1 cellular context compared by ENCODE assay signal in genomic region chr12:114430306-114430705, GRCh38.
TF ChIP-seq lines count a peak whose summit lies in the region.

No MANE protein-coding gene starts in this region.

TF ChIP-seq in GM23338, 12 proteins besides CTCF, POLR2A, EP300 and RAD21 (continued from another document):
- no peak for TF ChIP-seq ZNF462 (CRISPR knock-in tag; IDR thresholded peaks at IDR 0.05)
- TF ChIP-seq EZH2 (IDR thresholded peaks at IDR 0.05; ENCODE audit: low read depth, unreplicated experiment) = no peak
